1 cellular context compared by ENCODE assay signal in genomic region chr14:56099081-56099797, GRCh38.
TF ChIP-seq lines count a peak whose summit lies in the region.

No MANE protein-coding gene starts in this region.

TF ChIP-seq in HepG2, 621 proteins besides CTCF, POLR2A, EP300 and RAD21 (continued from another document):
- TF ChIP-seq HDAC1 (CRISPR knock-in tag; IDR thresholded peaks at IDR 0.05) (no peak), MAF1 (CRISPR knock-in tag; IDR thresholded peaks at IDR 0.05; ENCODE audit: borderline replicate concordance) (no peak), TEAD3 (CRISPR knock-in tag; optimal IDR thresholded peaks at IDR 0.05; ENCODE audit: borderline replicate concordance) (no peak), POGZ (CRISPR knock-in tag; IDR thresholded peaks at IDR 0.05) (no peak), MED8 (CRISPR knock-in tag; IDR thresholded peaks at IDR 0.05; ENCODE audit: insufficient replicate concordance) (no peak)
